Comparison of ENCODE assay signal across 8 cellular contexts in genomic region chr10:79071535-79071923, GRCh38. TPM values are rescaled to one million over a fixed set of nuclear protein-coding genes. Genes with fewer than 3 reads are reported as not detected.
DNase-seq lines count a peak whose midpoint lies in the region; ATAC-seq and TF ChIP-seq lines count a peak whose summit lies in the region.

No MANE protein-coding gene starts in this region.

- H3K18ac ChIP-seq in neuronal stem cell (ENCODE audit: low read length): peak overlapping the region; percentile 98

- H2BK15ac ChIP-seq in neuronal stem cell (ENCODE audit: low read length): no peak overlapping the region

- no peak overlapping the region for H3K14ac ChIP-seq in neuronal stem cell (ENCODE audit: low read length)

- peaks cover 32% of the 10 kb centered on the region for H3K79me1 ChIP-seq in neuronal stem cell (ENCODE audit: low read depth, low read length)

- H3K23ac ChIP-seq in neuronal stem cell (ENCODE audit: low read depth, low read length, poor library complexity): no peak overlapping the region

- ATAC-seq in HG02759 (IDR thresholded peaks at IDR 0.05; ENCODE audit: unreplicated experiment): no peak

- H3K9ac ChIP-seq in BLaER1: peak overlapping the region; percentile 97
- H3K9ac ChIP-seq in neuronal stem cell (ENCODE audit: low read depth, low read length, poor library complexity): peak overlapping the region; percentile 70

- no peak for TF ChIP-seq POLR2A in Peyer's patch (IDR thresholded peaks at IDR 0.05)

- no peak overlapping the region for H2BK120ac ChIP-seq in neuronal stem cell (ENCODE audit: low read depth, low read length)

- H4K8ac ChIP-seq in neuronal stem cell (ENCODE audit: low read depth, low read length): no peak overlapping the region

- H3K9me3 ChIP-seq in BLaER1 (no peaks in the 10 kb centered on the region), Peyer's patch (no peaks in the 10 kb centered on the region), neuronal stem cell (replicated peaks in 1 of 2; ENCODE audit: control insufficient read depth in 2 of 2, insufficient read depth in 1 of 2, low read depth in 1 of 2, low read length in 2 of 2) (no peaks in the 10 kb centered on the region)

- peaks cover 73% of the 10 kb centered on the region for H4K20me1 ChIP-seq in BLaER1

- no peak overlapping the region for H3K4ac ChIP-seq in neuronal stem cell (ENCODE audit: low read length)

- H2AFZ ChIP-seq in neuronal stem cell (ENCODE audit: low read length): peak overlapping the region; percentile 57

- DNase-seq in Peyer's patch (no peak), epithelial cell of prostate (ENCODE audit: low read depth, low spot score) (no peak), neuronal stem cell (ENCODE audit: low spot score) (peak; percentile 23), MV-4-11 (lab: John Stamatoyannopoulos, UW) (no peak), RPMI8226 (no peak)
- DNase-seq in activated CD8-positive, alpha-beta memory T cell treated with anti-CD3 and anti-CD28 coated beads, Interleukin-2, amount 50 U/mL, for 4 hours: no peak

- H2BK5ac ChIP-seq in neuronal stem cell (ENCODE audit: low read length): peak overlapping the region; percentile 84

- no CpG with 5 or more reads among the region's 8 CpGs for WGBS in neuronal stem cell (ENCODE audit: extremely low coverage in 2 of 2, insufficient read length in 2 of 2, insufficient replicate concordance in 1 of 2), 2 donors

- peaks cover 3% of the 10 kb centered on the region; the same call in 1 of the 2 replicates for H3K27me3 ChIP-seq in BLaER1
- no peaks in the 10 kb centered on the region for H3K27me3 ChIP-seq in Peyer's patch
- H3K27me3 ChIP-seq in neuronal stem cell (ENCODE audit: control insufficient read depth in 3 of 3, insufficient read depth in 3 of 3, low read depth in 1 of 3, low read length in 3 of 3): no peaks in the 10 kb centered on the region

- H3K4me2 ChIP-seq in BLaER1 (peak overlapping the region; percentile 99), neuronal stem cell (ENCODE audit: insufficient read depth, low read length, poor library complexity, severe bottlenecking) (peak overlapping the region; percentile 99)

- H2AK5ac ChIP-seq in neuronal stem cell (ENCODE audit: low read depth, low read length): no peak overlapping the region

- no peak overlapping the region for H2BK12ac ChIP-seq in neuronal stem cell (ENCODE audit: low read length)

- no peak for TF ChIP-seq CTCF in Peyer's patch (IDR thresholded peaks at IDR 0.05)

- H3K27ac ChIP-seq in BLaER1: peak overlapping the region; percentile 94
- H3K27ac ChIP-seq in Peyer's patch: peak overlapping the region; percentile 82 to 100 (median 96)
- H3K27ac ChIP-seq in epithelial cell of prostate: peak overlapping the region; percentile 90
- peak overlapping the region; percentile 48 for H3K27ac ChIP-seq in neuronal stem cell (replicated peaks; ENCODE audit: low read length)

- H3K4me3 ChIP-seq in BLaER1: peak overlapping the region; percentile 100
- peak overlapping the region; percentile 76 to 98 (median 83) for H3K4me3 ChIP-seq in Peyer's patch
- peak overlapping the region; percentile 76 to 94 for H3K4me3 ChIP-seq in neuronal stem cell (ENCODE audit: low read length in 2 of 2)

- H3K4me1 ChIP-seq in BLaER1 (peaks cover 66% of the 10 kb centered on the region), Peyer's patch (peaks cover 16 to 64% (median 28%) of the 10 kb centered on the region in 4 donors), neuronal stem cell (ENCODE audit: control insufficient read depth in 2 of 2, insufficient read depth in 1 of 2, low read depth in 1 of 2, low read length in 2 of 2) (peaks cover 34 to 51% of the 10 kb centered on the region in 2 donors)

- H4K91ac ChIP-seq in neuronal stem cell (ENCODE audit: low read depth, low read length, poor library complexity): no peak overlapping the region

- H3K36me3 ChIP-seq in BLaER1 (no peaks in the 10 kb centered on the region), Peyer's patch (no peaks in the 10 kb centered on the region), neuronal stem cell (replicated peaks in 1 of 2; ENCODE audit: control insufficient read depth in 2 of 2, insufficient read depth in 2 of 2, low read length in 2 of 2) (peaks cover 0 to 6% of the 10 kb centered on the region in 2 donors)

RNA-seq across cellular contexts. Expression of gene ZMIZ1, which starts 2.8 kb away (rescaled TPM):
- total RNA-seq in Peyer's patch: 10 to 100 TPM; 40.4 to 86.7 (median 73.2) TPM
- polyA plus RNA-seq in neuronal stem cell (2013, experiment 1 of 2): 21.6 TPM
- polyA plus RNA-seq in neuronal stem cell (2013, experiment 2 of 2): 24.3 TPM
